ENCODE assay signal across 35 cellular contexts in the genomic region with DNA sequence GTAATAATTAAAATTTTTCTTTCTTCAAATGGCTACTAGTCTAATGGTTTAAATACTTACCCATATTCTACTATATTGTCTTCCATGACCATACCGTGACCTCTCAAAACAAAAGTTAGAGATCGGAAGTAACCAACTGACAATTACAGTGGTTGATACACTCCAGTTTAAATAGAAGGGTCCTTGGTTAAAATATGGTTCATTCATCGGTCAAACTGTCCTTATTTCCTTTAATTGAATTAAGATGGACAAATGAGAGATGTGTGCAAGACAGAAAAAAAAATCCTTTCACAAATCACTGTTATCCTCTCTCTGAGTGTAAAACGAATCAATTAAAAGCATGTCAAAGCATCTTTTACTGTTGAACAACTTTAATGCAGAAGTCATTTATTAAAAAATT.
"Had no signal": no experiment of that assay in that cellular context is flagged by ENCODE, and none has a peak within 500 bp of the region (broad histone marks: within the 10 kb centered on the region; RNA-seq: fewer than 3 reads in every experiment).

No MANE protein-coding gene starts in this region.

- H3K9me3 Mint-ChIP-seq: activated B cell treated with CpG ODN at 0.5 μM for 24 hours; activated CD4-positive, alpha-beta memory T cell treated with anti-CD3 and anti-CD28 coated beads for 36 hours; activated CD8-positive, alpha-beta T cell treated with anti-CD3 and anti-CD28 coated beads for 36 hours; activated naive CD4-positive, alpha-beta T cell treated with anti-CD3 and anti-CD28 coated beads for 36 hours; activated naive CD4-positive, alpha-beta T cell treated with anti-CD3 and anti-CD28 coated beads, Interleukin-2, amount 50 U/mL, for 72 hours; activated T-cell treated with anti-CD3 and anti-CD28 coated beads, Interleukin-2, amount 50 U/mL, for 4 hours; activated T-helper 17 cell treated with anti-CD3 and anti-CD28 coated beads, Interleukin-2, amount 50 U/mL, for 72 hours had no signal

- H3K4me3 Mint-ChIP-seq: activated B cell treated with CpG ODN at 0.5 μM for 24 hours; activated CD4-positive, alpha-beta memory T cell treated with anti-CD3 and anti-CD28 coated beads for 36 hours; activated CD4-positive, alpha-beta T cell treated with anti-CD3 and anti-CD28 coated beads, Interleukin-2, amount 10 ng/mL, durations not matched to agents 24 days and 14 days; activated CD8-positive, alpha-beta T cell treated with anti-CD3 and anti-CD28 coated beads for 36 hours; activated naive CD4-positive, alpha-beta T cell treated with anti-CD3 and anti-CD28 coated beads for 36 hours; activated naive CD8-positive, alpha-beta T cell treated with anti-CD3 and anti-CD28 coated beads for 36 hours; activated T-cell treated with anti-CD3 and anti-CD28 coated beads, Interleukin-2, amount 50 U/mL, for 4 hours; activated T-cell treated with anti-CD3 and anti-CD28 coated beads, Interleukin-2, amount 50 U/mL, for 72 hours; activated T-helper 1 cell treated with anti-CD3 and anti-CD28 coated beads, Interleukin-12 subunit alpha, Interleukin-12 subunit beta, Interleukin-2, Interleukin-4 antibody, amounts not matched to agents 30 ng/mL and 10 ng/mL and 1 ng/mL, durations not matched to agents 14 hours and 24 hours and 36 hours; activated T-helper 17 cell treated with anti-CD3 and anti-CD28 coated beads, Interleukin-2, amount 50 U/mL, for 72 hours; T-helper 1 cell treated with Interleukin-12 subunit alpha and Interleukin-12 subunit beta and Interleukin-4 antibody, amounts not matched to agents 30 μg/mL and 1 μg/mL, for 36 hours; T-helper 2 cell treated with Interferon-gamma antibody and Interleukin-4, amounts not matched to agents 5 μg/mL and 100 μg/mL, for 36 hours had no signal

- DNase-seq: activated B cell treated with CpG ODN at 0.5 μM for 24 hours; activated CD4-positive, alpha-beta memory T cell treated with anti-CD3 and anti-CD28 coated beads for 36 hours; activated CD4-positive, alpha-beta T cell treated with anti-CD3 and anti-CD28 coated beads for 4 hours; activated CD4-positive, alpha-beta T cell treated with anti-CD3 and anti-CD28 coated beads, Interleukin-2, amount 10 ng/mL, durations not matched to agents 24 days and 14 days; activated CD4-positive, alpha-beta T cell treated with anti-CD3 and anti-CD28 coated beads, Interleukin-2, amount 50 U/mL, for 1 hour; activated CD4-positive, alpha-beta T cell treated with anti-CD3 and anti-CD28 coated beads, Interleukin-2, amount 50 U/mL, for 4 hours; activated CD4-positive, CD25-positive, alpha-beta regulatory T cell treated with anti-CD3 and anti-CD28 coated beads, Interleukin-2, amount 50 U/mL, for 72 hours; activated CD8-positive, alpha-beta memory T cell treated with anti-CD3 and anti-CD28 coated beads, Interleukin-2, amount 50 U/mL, for 4 hours; activated CD8-positive, alpha-beta T cell treated with anti-CD3 and anti-CD28 coated beads for 36 hours; activated effector memory CD4-positive, alpha-beta T cell treated with anti-CD3 and anti-CD28 coated beads, Interleukin-2, amount 50 U/mL, for 16 hours; activated gamma-delta T cell treated with Interleukin-2 at 50 U/mL for 16 hours; activated naive CD4-positive, alpha-beta T cell; activated naive CD4-positive, alpha-beta T cell treated with anti-CD3 and anti-CD28 coated beads for 36 hours; activated naive CD4-positive, alpha-beta T cell treated with anti-CD3 and anti-CD28 coated beads, Interleukin-2, amount 50 U/mL, for 16 hours; activated naive CD8-positive, alpha-beta T cell treated with anti-CD3 and anti-CD28 coated beads for 36 hours; activated T-cell treated with anti-CD3 and anti-CD28 coated beads for 4 hours; activated T-cell treated with anti-CD3 and anti-CD28 coated beads, Interleukin-2, amount 50 U/mL, for 1 hour; activated T-cell treated with anti-CD3 and anti-CD28 coated beads, Interleukin-2, amount 50 U/mL, for 4 hours; activated T-cell treated with anti-CD3 and anti-CD28 coated beads, Interleukin-2, amount 50 U/mL, for 72 hours; adrenal gland; amniotic stem cell; aorta; body of pancreas; brain microvascular endothelial cell; central memory CD4-positive, alpha-beta T cell; T-helper 1 cell; T-helper 2 cell; T-helper 9 cell had no signal

- H3K4me1 Mint-ChIP-seq: activated naive CD8-positive, alpha-beta T cell treated with anti-CD3 and anti-CD28 coated beads for 36 hours; activated T-helper 17 cell treated with anti-CD3 and anti-CD28 coated beads, Interleukin-2, amount 50 U/mL, for 72 hours had no signal

- H3K36me3 Mint-ChIP-seq: activated CD4-positive, alpha-beta memory T cell treated with anti-CD3 and anti-CD28 coated beads for 36 hours; activated naive CD4-positive, alpha-beta T cell treated with anti-CD3 and anti-CD28 coated beads, Interleukin-2, amount 50 U/mL, for 72 hours; activated naive CD8-positive, alpha-beta T cell treated with anti-CD3 and anti-CD28 coated beads for 36 hours had no signal

- H3K27ac Mint-ChIP-seq: activated B cell treated with CpG ODN at 0.5 μM for 24 hours; activated CD4-positive, alpha-beta memory T cell treated with anti-CD3 and anti-CD28 coated beads for 36 hours; activated CD4-positive, alpha-beta T cell treated with anti-CD3 and anti-CD28 coated beads, Interleukin-2, amount 10 ng/mL, durations not matched to agents 24 days and 14 days; activated CD8-positive, alpha-beta T cell treated with anti-CD3 and anti-CD28 coated beads for 36 hours; activated naive CD4-positive, alpha-beta T cell treated with anti-CD3 and anti-CD28 coated beads for 36 hours; activated naive CD4-positive, alpha-beta T cell treated with anti-CD3 and anti-CD28 coated beads, Interleukin-2, amount 50 U/mL, for 72 hours; activated naive CD8-positive, alpha-beta T cell treated with anti-CD3 and anti-CD28 coated beads for 36 hours; activated T-cell treated with anti-CD3 and anti-CD28 coated beads, Interleukin-2, amount 50 U/mL, for 72 hours; activated T-helper 1 cell treated with anti-CD3 and anti-CD28 coated beads, Interleukin-12 subunit alpha, Interleukin-12 subunit beta, Interleukin-2, Interleukin-4 antibody, amounts not matched to agents 30 ng/mL and 10 ng/mL and 1 ng/mL, durations not matched to agents 14 hours and 24 hours and 36 hours; activated T-helper 17 cell treated with anti-CD3 and anti-CD28 coated beads, Interleukin-2, amount 50 U/mL, for 72 hours; T-helper 1 cell treated with Interleukin-12 subunit alpha and Interleukin-12 subunit beta and Interleukin-4 antibody, amounts not matched to agents 30 μg/mL and 1 μg/mL, for 36 hours; T-helper 2 cell treated with Interferon-gamma antibody and Interleukin-4, amounts not matched to agents 5 μg/mL and 100 μg/mL, for 36 hours had no signal

- H3K27me3 Mint-ChIP-seq: activated B cell treated with CpG ODN at 0.5 μM for 24 hours; activated CD4-positive, alpha-beta memory T cell treated with anti-CD3 and anti-CD28 coated beads for 36 hours; activated CD8-positive, alpha-beta T cell treated with anti-CD3 and anti-CD28 coated beads for 36 hours; activated naive CD8-positive, alpha-beta T cell treated with anti-CD3 and anti-CD28 coated beads for 36 hours; activated T-helper 17 cell treated with anti-CD3 and anti-CD28 coated beads, Interleukin-2, amount 50 U/mL, for 72 hours had no signal

- FAIRE-seq: astrocyte, TTC549 had no signal
